8 cellular contexts compared by ENCODE assay signal in genomic region chr4:71032106-71032505, GRCh38. TPM values are rescaled to one million over a fixed set of nuclear protein-coding genes. Genes with fewer than 3 reads are reported as not detected.
DNase-seq lines count a peak whose midpoint lies in the region; ATAC-seq, FAIRE-seq and TF ChIP-seq lines count a peak whose summit lies in the region.
"Not testable (repeated sequence)": the region's sequence is repeated elsewhere in the genome, so short reads cannot be mapped to it uniquely, and the experiment has no call there.

No MANE protein-coding gene starts in this region.

- peak in 1 of 2 experiments; percentile 25; a peak in 1 of 4 replicates for TF ChIP-seq EP300 in SK-N-SH (IDR thresholded peaks at IDR 0.05; ENCODE audit: borderline replicate concordance in 1 of 2, low read depth in 1 of 2, low read length in 1 of 2)

- intact Hi-C loops in MCF 10A (cut with micrococcal nuclease) = not testable (repeated sequence)

- H3K4me2 ChIP-seq in SK-N-SH = not testable (repeated sequence)

- not testable (repeated sequence) for H4K20me1 ChIP-seq in SK-N-SH (ENCODE audit: insufficient read depth)

- H3K27me3 ChIP-seq in SK-N-SH (ENCODE audit: insufficient read depth) = not testable (repeated sequence)

- CTCF ChIA-PET in SK-N-SH (lab: Yijun Ruan, JAX); MCF 10A (lab: Yijun Ruan, JAX): not testable (repeated sequence)

- not testable (repeated sequence) for H3K9me3 ChIP-seq in SK-N-SH

- H3K27ac ChIP-seq in SK-N-SH (ENCODE audit: low read depth in 2 of 2, low read length in 1 of 2) = peak overlapping the region in 1 of 2 experiments; percentile 59; a peak in 2 of 4 replicates

- TF ChIP-seq RAD21 in SK-N-SH (IDR thresholded peaks at IDR 0.05; ENCODE audit: low read length) = not testable (repeated sequence)

- H3K36me3 Mint-ChIP-seq in MCF 10A (ENCODE audit: insufficient read depth, unreplicated experiment) = peaks cover 12% of the 10 kb centered on the region
- H3K36me3 Mint-ChIP-seq in stimulated activated memory B cell treated with anti-CD40 and anti-IgM and Interleukin-4, amounts not matched to agents 10 μg/mL and 1 μg/mL and 100 μg/mL, for 72 hours = not testable (repeated sequence)

- WGBS in SK-N-SH (ENCODE audit: low lambda C conversion rate) = 66% methylated on average over 9 of the region's 10 CpGs

- peak; percentile 50 for DNase-seq in AG08395 (ENCODE audit: low spot score)
- DNase-seq in GM04503 (ENCODE audit: low read depth) = peak; percentile 48
- DNase-seq in HTR-8/SVneo (ENCODE audit: insufficient read length, low spot score) = peak; percentile 2
- DNase-seq in SK-N-SH = not testable (repeated sequence)
- DNase-seq in MCF 10A (ENCODE audit: unreplicated experiment) = peak; percentile 25
- DNase-seq in fibroblast of mammary gland (ENCODE audit: low read depth) = peak; percentile 67
- peak; percentile 68 for DNase-seq in myocyte (ENCODE audit: low read depth)

- not testable (repeated sequence) for H3K4me3 Mint-ChIP-seq in MCF 10A (ENCODE audit: unreplicated experiment); stimulated activated memory B cell treated with anti-CD40 and anti-IgM and Interleukin-4, amounts not matched to agents 10 μg/mL and 1 μg/mL and 100 μg/mL, for 72 hours

- not testable (repeated sequence) for H3K9me2 ChIP-seq in SK-N-SH

- not testable (repeated sequence) for H3K4me1 ChIP-seq in SK-N-SH (ENCODE audit: control insufficient read depth in 1 of 2, insufficient read depth in 2 of 2, low read depth in 1 of 2, low read length in 1 of 2)

- H3K4me3 ChIP-seq in SK-N-SH (ENCODE audit: low read depth in 2 of 2, low read length in 1 of 2); fibroblast of mammary gland (ENCODE audit: control insufficient read depth, low read depth, low read length): not testable (repeated sequence)

- H2AFZ ChIP-seq in SK-N-SH (ENCODE audit: low read depth) = not testable (repeated sequence)

- not testable (repeated sequence) for H3K27me3 Mint-ChIP-seq in MCF 10A (ENCODE audit: insufficient read depth, unreplicated experiment); stimulated activated memory B cell treated with anti-CD40 and anti-IgM and Interleukin-4, amounts not matched to agents 10 μg/mL and 1 μg/mL and 100 μg/mL, for 72 hours

- peaks cover 15% of the 10 kb centered on the region for H3F3A ChIP-seq in SK-N-SH (replicated peaks; ENCODE audit: insufficient read depth)

- peaks cover 22 to 42% of the 10 kb centered on the region in 2 experiments for H3K36me3 ChIP-seq in SK-N-SH (replicated peaks in 1 of 2; ENCODE audit: control insufficient read depth in 1 of 2, insufficient read depth in 2 of 2, low read length in 1 of 2)

- H3K4me1 Mint-ChIP-seq in MCF 10A (ENCODE audit: insufficient read depth, unreplicated experiment); stimulated activated memory B cell treated with anti-CD40 and anti-IgM and Interleukin-4, amounts not matched to agents 10 μg/mL and 1 μg/mL and 100 μg/mL, for 72 hours: not testable (repeated sequence)

- BruUV-seq in MCF 10A (replicated peaks; lab: Mats Ljungman, UMichigan) = not testable (repeated sequence)

- peak overlapping the region; percentile 17; the same call in 1 of the 2 replicates for H3K9ac ChIP-seq in SK-N-SH

- FAIRE-seq in HTR-8/SVneo (lab: Jason Lieb, UNC) = not testable (repeated sequence)

- H3K79me2 ChIP-seq in SK-N-SH (ENCODE audit: insufficient read depth) = not testable (repeated sequence)

- not testable (repeated sequence) for H3K9me3 Mint-ChIP-seq in MCF 10A (ENCODE audit: unreplicated experiment); stimulated activated memory B cell treated with anti-CD40 and anti-IgM and Interleukin-4, amounts not matched to agents 10 μg/mL and 1 μg/mL and 100 μg/mL, for 72 hours

- not testable (repeated sequence) for H3K27ac Mint-ChIP-seq in MCF 10A (ENCODE audit: low read depth, unreplicated experiment)
- peak overlapping the region; percentile 22 for H3K27ac Mint-ChIP-seq in stimulated activated memory B cell treated with anti-CD40 and anti-IgM and Interleukin-4, amounts not matched to agents 10 μg/mL and 1 μg/mL and 100 μg/mL, for 72 hours

- POLR2A ChIA-PET in SK-N-SH (lab: Yijun Ruan, JAX); MCF 10A (lab: Yijun Ruan, JAX): not testable (repeated sequence)

- not testable (repeated sequence) for ATAC-seq in stimulated activated memory B cell treated with anti-CD40 and anti-IgM and Interleukin-4, amounts not matched to agents 10 μg/mL and 1 μg/mL and 100 μg/mL, for 72 hours

- TF ChIP-seq CTCF in SK-N-SH (IDR thresholded peaks at IDR 0.05); MCF 10A (IDR thresholded peaks at IDR 0.05; ENCODE audit: unreplicated experiment); fibroblast of mammary gland (conservative IDR thresholded peaks at IDR 0.05; ENCODE audit: control insufficient read depth, insufficient read depth, low read depth, low read length): not testable (repeated sequence)

TF ChIP-seq in SK-N-SH, 30 proteins besides CTCF, POLR2A, EP300 and RAD21:
- TF ChIP-seq JUND (IDR thresholded peaks at IDR 0.05) = peak; percentile 38; the same call in 1 of the 2 replicates
- TF ChIP-seq FOSL2 (IDR thresholded peaks at IDR 0.05; ENCODE audit: borderline replicate concordance, low read depth) = peak; percentile 69
- TF ChIP-seq TCF12 (IDR thresholded peaks at IDR 0.05) = 0 out of 2 replicates have a peak, but pooled peaks have one; percentile 18

RNA-seq across cellular contexts. Expression of gene DCK, which starts 38.7 kb away (rescaled TPM):
- 5.7 and 6.6 TPM in 2 replicates for polyA plus RNA-seq in SK-N-SH (2012; rRNA removed)
- 11.0 and 12.2 TPM in 2 replicates for polyA plus RNA-seq in SK-N-SH (2012; cell fraction: cytosol; rRNA removed)
- polyA plus RNA-seq in SK-N-SH (2012; cell fraction: nucleus; rRNA removed) = 2.3 and 3.6 TPM in 2 replicates
- total RNA-seq in MCF 10A (2022) = 8.0 and 9.5 TPM in 2 replicates
- total RNA-seq in myocyte = 19.0 and 27.2 TPM in 2 replicates
- 6.7 TPM for polyA plus RNA-seq in myocyte (2012)
